In the genomic region with DNA sequence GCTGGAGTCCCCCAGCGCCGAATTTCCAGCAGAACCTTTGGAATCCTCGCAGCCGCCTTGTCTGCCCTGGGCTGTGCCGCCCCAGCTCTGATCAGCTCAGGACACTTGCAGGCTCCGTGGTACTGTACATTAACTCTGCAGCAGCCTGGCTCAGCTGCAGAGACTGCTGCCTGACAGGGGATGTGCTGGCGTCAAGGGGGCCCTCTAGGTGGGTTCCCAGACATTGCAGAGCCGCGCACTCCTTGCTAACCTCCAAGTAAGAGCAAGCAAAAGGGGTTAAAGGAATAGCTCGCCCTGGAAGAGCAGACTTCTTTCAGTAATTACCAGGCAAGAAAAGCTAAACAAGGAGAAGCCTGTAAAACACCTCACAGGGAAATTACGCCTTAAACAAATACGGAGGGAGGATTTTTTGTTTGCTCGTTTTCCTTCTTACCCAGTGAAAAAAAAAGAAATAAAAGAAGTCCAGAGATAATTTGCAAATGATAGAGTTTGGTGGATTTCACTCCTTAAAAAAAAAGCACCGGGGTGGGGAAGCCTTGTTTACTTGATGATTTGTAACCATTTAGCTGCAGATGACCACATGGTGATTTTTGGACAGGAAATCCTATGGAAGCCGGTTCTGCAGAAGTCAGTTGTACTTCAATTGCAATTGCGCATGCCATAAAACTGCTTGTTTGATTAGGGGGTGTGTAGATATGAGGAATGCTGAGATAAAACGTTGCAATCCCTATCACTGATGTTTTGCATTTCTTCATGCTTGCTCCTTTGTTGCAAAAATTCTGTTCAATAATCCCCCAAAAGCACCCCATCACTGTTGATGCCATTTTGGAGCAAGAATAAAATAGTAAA, we compare ENCODE assay signal across 8 cellular contexts.
DNase-seq lines count a peak whose midpoint lies in the region; ATAC-seq and TF ChIP-seq lines count a peak whose summit lies in the region.

No MANE protein-coding gene starts in this region.

- peak overlapping the region; percentile 17 to 54 (median 32) for H3K4me3 ChIP-seq in breast epithelium
- peak overlapping the region; percentile 70 to 77 (median 72) for H3K4me3 ChIP-seq in skeletal muscle tissue (ENCODE audit: low read length in 3 of 3)

- no peaks in the 10 kb centered on the region for H3K27me3 ChIP-seq in breast epithelium
- H3K27me3 ChIP-seq in skeletal muscle tissue (ENCODE audit: control insufficient read depth in 3 of 3, insufficient read depth in 3 of 3, low read length in 3 of 3): no peaks in the 10 kb centered on the region

- peak overlapping the region; percentile 73 to 81 (median 78) for H3K9ac ChIP-seq in skeletal muscle tissue (ENCODE audit: low read depth in 1 of 3, low read length in 3 of 3)

- no peak for TF ChIP-seq CTCF in breast epithelium (IDR thresholded peaks at IDR 0.05)

- ATAC-seq in HG03442 (IDR thresholded peaks at IDR 0.05; ENCODE audit: unreplicated experiment): no peak

- H3K9me3 ChIP-seq in breast epithelium (no peaks in the 10 kb centered on the region), skeletal muscle tissue (ENCODE audit: control insufficient read depth in 3 of 3, low read length in 3 of 3) (no peaks in the 10 kb centered on the region)

- H3K27ac ChIP-seq in breast epithelium (no peak overlapping the region), skeletal muscle tissue (ENCODE audit: low read depth, low read length) (peak overlapping the region; percentile 16)

- H3K36me3 ChIP-seq in breast epithelium: no peaks in the 10 kb centered on the region
- H3K36me3 ChIP-seq in skeletal muscle tissue (ENCODE audit: control insufficient read depth in 3 of 3, insufficient read depth in 3 of 3, low read length in 3 of 3): no peaks in the 10 kb centered on the region

- no peaks in the 10 kb centered on the region for H3K4me1 ChIP-seq in breast epithelium
- peaks cover 3 to 13% (median 5%) of the 10 kb centered on the region in 3 donors for H3K4me1 ChIP-seq in skeletal muscle tissue (ENCODE audit: control insufficient read depth in 3 of 3, insufficient read depth in 3 of 3, low read length in 3 of 3)

- TF ChIP-seq POLR2A in breast epithelium (IDR thresholded peaks at IDR 0.05): no peak

- intact Hi-C loops in breast epithelium (cut with DNase I; ENCODE audit: low total_unique reads): no loop called here

- peak; percentile 30 for DNase-seq in D341Med (ENCODE audit: low spot score)
- DNase-seq in NCI-H1694 treated with DMSO at 0.1 percent for 48 hours (lab: John Stamatoyannopoulos, UW): peak; percentile 77
- DNase-seq in breast epithelium (ENCODE audit: low spot score in 2 of 2): no peak
- DNase-seq in iPS-NIHi11 (ENCODE audit: low spot score): peak; percentile 63
- DNase-seq in Kasumi-1 (lab: John Stamatoyannopoulos, UW): no peak
- no peak for DNase-seq in germinal center (ENCODE audit: low spot score)

Comparison
In these comparisons a context has a peak if more than half of its experiments do, and no peak if none do; other contexts are left out.
1. DNase-seq: peak in D341Med (single experiment), NCI-H1694 treated with DMSO at 0.1 percent for 48 hours (single experiment) and iPS-NIHi11 (single experiment); none in breast epithelium (0 of 2), Kasumi-1 (0 of 2) and germinal center (single experiment).